Comparison of ENCODE assay signal across 26 cellular contexts in the genomic region with DNA sequence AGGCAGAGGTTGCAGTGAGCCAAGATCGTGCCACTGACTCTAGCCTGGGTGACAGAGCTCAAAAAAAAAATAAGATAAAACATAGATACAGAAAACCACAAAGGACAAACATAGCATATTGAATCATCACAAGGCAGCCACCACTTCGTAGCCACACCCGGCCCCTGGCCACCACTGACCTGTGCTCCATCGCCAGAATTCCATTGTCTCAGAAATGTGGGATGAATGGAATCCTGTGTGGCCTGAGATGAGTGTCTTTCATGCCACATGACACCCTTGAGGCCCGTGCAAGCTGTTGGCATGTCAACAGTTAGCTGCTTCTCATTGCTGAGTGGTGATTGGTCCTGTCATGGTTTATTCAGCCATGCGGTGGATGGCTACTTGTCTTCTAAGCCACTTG. TPM values are rescaled to one million over a fixed set of nuclear protein-coding genes. Genes with fewer than 3 reads are reported as not detected.
"Had no signal": no experiment of that assay in that cellular context is flagged by ENCODE, and none has a peak within 500 bp of the region (broad histone marks: within the 10 kb centered on the region; RNA-seq: fewer than 3 reads in every experiment).

No MANE protein-coding gene starts in this region.

RNA-seq across cellular contexts. Expression of gene FAM90A26, which starts 10.2 kb away (rescaled TPM):
- total RNA-seq: hepatocyte; left colon; left lung; liver; lower lobe of right lung; mammary epithelial cell; mesothelial cell of epicardium; mononuclear cell; naive thymus-derived CD4-positive, alpha-beta T cell; natural killer cell treated with Interleukin-12 subunit alpha and Interleukin-12 subunit beta and Interleukin-15 and Interleukin-18, amount 100 ng/mL, for 72 hours; omental fat pad; ovary; progenitor cell of endocrine pancreas; pulmonary artery endothelial cell; renal cortical epithelial cell; right atrium auricular region; right lobe of liver; skeletal muscle tissue; smooth muscle cell; temporal lobe; tibial nerve; ureter; vagina had no signal
- polyA plus RNA-seq: hepatocyte; keratinocyte; liver; mammary epithelial cell; naive thymus-derived CD4-positive, alpha-beta T cell; neural cell; ovary; smooth muscle cell had no signal

RNA-seq across cellular contexts. Expression of gene USP17L10, which starts 50.4 kb away (rescaled TPM):
- total RNA-seq: hepatocyte; left colon; left lung; liver; lower lobe of right lung; mammary epithelial cell; mesothelial cell of epicardium; mononuclear cell; naive thymus-derived CD4-positive, alpha-beta T cell; natural killer cell treated with Interleukin-12 subunit alpha and Interleukin-12 subunit beta and Interleukin-15 and Interleukin-18, amount 100 ng/mL, for 72 hours; omental fat pad; ovary; progenitor cell of endocrine pancreas; pulmonary artery endothelial cell; renal cortical epithelial cell; right atrium auricular region; right lobe of liver; skeletal muscle tissue; smooth muscle cell; temporal lobe; tibial nerve; ureter; vagina had no signal
- polyA plus RNA-seq: hepatocyte; keratinocyte; liver; mammary epithelial cell; naive thymus-derived CD4-positive, alpha-beta T cell; neural cell; ovary; smooth muscle cell; thymus had no signal

RNA-seq across cellular contexts. Expression of gene USP17L11, which starts 55.2 kb away (rescaled TPM):
- total RNA-seq: hepatocyte; left colon; left lung; liver; lower lobe of right lung; mesothelial cell of epicardium; mononuclear cell; naive thymus-derived CD4-positive, alpha-beta T cell; natural killer cell treated with Interleukin-12 subunit alpha and Interleukin-12 subunit beta and Interleukin-15 and Interleukin-18, amount 100 ng/mL, for 72 hours; omental fat pad; progenitor cell of endocrine pancreas; pulmonary artery endothelial cell; renal cortical epithelial cell; right atrium auricular region; right lobe of liver; skeletal muscle tissue; smooth muscle cell; temporal lobe; tibial nerve; vagina had no signal
- polyA plus RNA-seq: hepatocyte; keratinocyte; liver; mammary epithelial cell; naive thymus-derived CD4-positive, alpha-beta T cell; neural cell; ovary; smooth muscle cell; thymus had no signal

RNA-seq across cellular contexts. Expression of gene USP17L12, which starts 59.9 kb away (rescaled TPM):
- total RNA-seq: hepatocyte; left colon; left lung; liver; lower lobe of right lung; mammary epithelial cell; mesothelial cell of epicardium; mononuclear cell; naive thymus-derived CD4-positive, alpha-beta T cell; natural killer cell treated with Interleukin-12 subunit alpha and Interleukin-12 subunit beta and Interleukin-15 and Interleukin-18, amount 100 ng/mL, for 72 hours; omental fat pad; ovary; progenitor cell of endocrine pancreas; pulmonary artery endothelial cell; renal cortical epithelial cell; right atrium auricular region; right lobe of liver; skeletal muscle tissue; smooth muscle cell; temporal lobe; tibial nerve; ureter; vagina had no signal
- polyA plus RNA-seq: hepatocyte; keratinocyte; liver; mammary epithelial cell; naive thymus-derived CD4-positive, alpha-beta T cell; neural cell; ovary; smooth muscle cell; thymus had no signal
